20 cellular contexts compared by ENCODE assay signal in the genomic region with DNA sequence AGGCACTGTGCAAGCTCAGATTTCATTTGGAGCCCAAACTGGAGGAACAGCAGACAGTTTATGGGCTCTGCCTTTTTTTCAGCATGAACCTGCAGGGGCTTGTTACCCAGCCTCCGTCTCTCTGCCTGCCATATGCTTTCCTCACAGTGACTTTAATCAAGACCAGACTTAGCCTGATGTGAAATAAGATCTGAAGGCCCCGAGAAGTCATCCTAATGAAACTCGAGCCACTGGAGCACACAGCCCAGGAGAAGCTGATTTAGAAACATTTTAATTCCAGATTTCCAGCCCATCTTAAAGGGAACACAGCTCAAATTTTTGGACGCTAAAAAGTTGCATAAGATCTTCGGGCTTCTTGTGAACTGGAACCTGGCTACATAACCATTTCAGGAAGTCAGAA. TPM values are rescaled to one million over a fixed set of nuclear protein-coding genes. Genes with fewer than 3 reads are reported as not detected.
DNase-seq lines count a peak whose midpoint lies in the region; ATAC-seq and TF ChIP-seq lines count a peak whose summit lies in the region.
"Had no signal": no experiment of that assay in that cellular context is flagged by ENCODE, and none has a peak within 500 bp of the region (broad histone marks: within the 10 kb centered on the region; RNA-seq: fewer than 3 reads in every experiment).

No MANE protein-coding gene starts in this region.

- H3K9me2 ChIP-seq in GM23248 (ENCODE audit: insufficient read depth) = no peaks in the 10 kb centered on the region

- no peak for TF ChIP-seq POLR2A in spleen (IDR thresholded peaks at IDR 0.05)

- no peaks in the 10 kb centered on the region for H3K79me2 ChIP-seq in GM23248 (ENCODE audit: insufficient read depth)

- no peaks in the 10 kb centered on the region for H3K4me1 Mint-ChIP-seq in stimulated activated effector memory CD8-positive, alpha-beta T cell treated with anti-CD3 and anti-CD28 coated beads, Interleukin-12 subunit alpha, Interleukin-12 subunit beta, amount 100 ng/mL, for 72 hours
- H3K4me1 Mint-ChIP-seq: naive B cell had no signal

- ATAC-seq in sciatic nerve = peak; percentile 81
- no peak for ATAC-seq in stimulated activated effector memory CD8-positive, alpha-beta T cell treated with anti-CD3 and anti-CD28 coated beads, Interleukin-12 subunit alpha, Interleukin-12 subunit beta, amount 100 ng/mL, for 72 hours
- ATAC-seq: WTC11 had no signal

- H3K9ac ChIP-seq in GM23248 = no peak overlapping the region

- no peak overlapping the region for H3K4me3 ChIP-seq in GM23248
- H3K4me3 ChIP-seq in spleen = no peak overlapping the region
- H3K4me3 ChIP-seq: heart right ventricle had no signal

- no peaks in the 10 kb centered on the region for H3K9me3 ChIP-seq in GM23248 (ENCODE audit: low read depth)
- H3K9me3 ChIP-seq in spleen = no peaks in the 10 kb centered on the region

- H3K36me3 ChIP-seq in GM23248 (ENCODE audit: low read depth) (no peaks in the 10 kb centered on the region), spleen (no peaks in the 10 kb centered on the region)
- H3K36me3 ChIP-seq: heart right ventricle had no signal

- no peaks in the 10 kb centered on the region for H4K20me1 ChIP-seq in GM23248 (ENCODE audit: insufficient read depth)

- H3K4me1 ChIP-seq in GM23248 (ENCODE audit: insufficient read depth) (peaks cover 24% of the 10 kb centered on the region), spleen (no peaks in the 10 kb centered on the region)

- H3K27me3 ChIP-seq in GM23248 (replicated peaks; ENCODE audit: insufficient read depth) (no peaks in the 10 kb centered on the region), spleen (replicated peaks in 1 of 7) (no peaks in the 10 kb centered on the region)
- H3K27me3 ChIP-seq: heart right ventricle had no signal

- 0 out of 2 replicates have a peak overlapping the region, but pooled peaks have one; percentile 39 for H2AFZ ChIP-seq in GM23248

- H3K9me3 Mint-ChIP-seq in stimulated activated effector memory CD8-positive, alpha-beta T cell treated with anti-CD3 and anti-CD28 coated beads, Interleukin-12 subunit alpha, Interleukin-12 subunit beta, amount 100 ng/mL, for 72 hours = no peaks in the 10 kb centered on the region
- H3K9me3 Mint-ChIP-seq: WTC11 had no signal

- in situ Hi-C loops in GM23248 (cut with MboI) = loop anchor here (10.0 to 25.0 kb wide), 3 partner anchors 281 to 888 kb away; no protein-coding TSS in a partner anchor

- no peaks in the 10 kb centered on the region for H3K36me3 Mint-ChIP-seq in stimulated activated effector memory CD8-positive, alpha-beta T cell treated with anti-CD3 and anti-CD28 coated beads, Interleukin-12 subunit alpha, Interleukin-12 subunit beta, amount 100 ng/mL, for 72 hours
- H3K36me3 Mint-ChIP-seq: naive B cell, WTC11 had no signal

- DNase-seq in GM23248 = peak; percentile 37
- peak; percentile 55 for DNase-seq in NCI-H69 (lab: John Stamatoyannopoulos, UW)
- peak; percentile 93 for DNase-seq in fibroblast of peridontal ligament (ENCODE audit: extremely low read depth)
- no peak for DNase-seq in sciatic nerve (ENCODE audit: low spot score)
- no peak for DNase-seq in stimulated activated effector memory CD8-positive, alpha-beta T cell treated with anti-CD3 and anti-CD28 coated beads, Interleukin-12 subunit alpha, Interleukin-12 subunit beta, amount 100 ng/mL, for 72 hours (ENCODE audit: low spot score in 2 of 2)
- no peak for DNase-seq in NCI-H526 treated with DMSO at 0.1 percent for 48 hours (lab: John Stamatoyannopoulos, UW)
- DNase-seq in spleen = no peak
- DNase-seq in mucosa of gallbladder (ENCODE audit: low spot score) = no peak
- DNase-seq: activated CD8-positive, alpha-beta memory T cell treated with anti-CD3 and anti-CD28 coated beads for 24 hours; amygdala; DND-41; heart right ventricle; naive B cell; NCI-H187; NCI-H82; stimulated activated CD4-positive, alpha-beta T cell treated with anti-CD3 and anti-CD28 coated beads, Interleukin-4, amount 100 ng/mL, for 1 hour; stimulated activated CD8-positive, alpha-beta memory T cell treated with anti-CD3 and anti-CD28 coated beads, Interleukin-4, amount 100 ng/mL, for 48 hours had no signal

- intact Hi-C loops in sciatic nerve (cut with DNase I) = no loop called here
- intact Hi-C loops in spleen (cut with DNase I; ENCODE audit: low total_unique reads) = no loop called here

- no peak overlapping the region for H3K27ac Mint-ChIP-seq in stimulated activated effector memory CD8-positive, alpha-beta T cell treated with anti-CD3 and anti-CD28 coated beads, Interleukin-12 subunit alpha, Interleukin-12 subunit beta, amount 100 ng/mL, for 72 hours
- H3K27ac Mint-ChIP-seq: naive B cell, WTC11 had no signal

- no peak for TF ChIP-seq CTCF in spleen (IDR thresholded peaks at IDR 0.05 in 8 of 11, conservative IDR thresholded peaks at IDR 0.05 in 3 of 11)

- no peak overlapping the region for H3K4me2 ChIP-seq in GM23248 (ENCODE audit: unreplicated experiment)

- WGBS in GM23248 (ENCODE audit: low coverage in 1 of 2, low lambda C conversion rate in 2 of 2, missing lambda C conversion rate in 2 of 2), 2 experiments = 7 to 8% methylated on average over 5 of the region's 5 CpGs
- 64 to 77% (median 74%) methylated on average over 5 of the region's 5 CpGs for WGBS in spleen, 5 donors

- H3F3A ChIP-seq in GM23248 (ENCODE audit: insufficient read depth) = peaks cover 13% of the 10 kb centered on the region; the same call in 1 of the 2 replicates

- no peak overlapping the region for H3K27ac ChIP-seq in GM23248
- no peak overlapping the region for H3K27ac ChIP-seq in spleen
- H3K27ac ChIP-seq: heart right ventricle had no signal

- no peak overlapping the region for H3K4me3 Mint-ChIP-seq in stimulated activated effector memory CD8-positive, alpha-beta T cell treated with anti-CD3 and anti-CD28 coated beads, Interleukin-12 subunit alpha, Interleukin-12 subunit beta, amount 100 ng/mL, for 72 hours
- H3K4me3 Mint-ChIP-seq: WTC11 had no signal

RNA-seq across cellular contexts. Expression of gene SPATA18, which starts 55.6 kb away (rescaled TPM):
- total RNA-seq in GM23248 (2014; rRNA removed; shearing (Covaris generic)) = 14.3 and 22.9 TPM in 2 replicates
- 12.5 and 13.7 TPM in 2 replicates for polyA plus RNA-seq in GM23248 (2016; fragmentation: Nextera tagmentation; extraction: Ambion mirVana)
- total RNA-seq in sciatic nerve = 10.8 TPM
- total RNA-seq in spleen = 1 to 10 TPM in 4 of 7 donors, under 1 TPM in 3; 0.32 to 3.3 (median 1.1) TPM
- under 1 TPM; 0.18 to 0.67 (median 0.42) TPM for polyA plus RNA-seq in spleen
- 20.1 TPM for total RNA-seq in mucosa of gallbladder
- total RNA-seq: H4, LHCN-M2 had no signal

Comparison
In these comparisons a context has a peak if more than half of its experiments do, and no peak if none do; other contexts are left out.
1. DNase-seq: peak in GM23248 (single experiment), NCI-H69 (single experiment) and fibroblast of peridontal ligament (single experiment); none in sciatic nerve (single experiment), stimulated activated effector memory CD8-positive, alpha-beta T cell treated with anti-CD3 and anti-CD28 coated beads, Interleukin-12 subunit alpha, Interleukin-12 subunit beta, amount 100 ng/mL, for 72 hours (0 of 2), NCI-H526 treated with DMSO at 0.1 percent for 48 hours (single experiment), spleen (single experiment) and mucosa of gallbladder (single experiment).